Comparison of ENCODE assay signal across 33 cellular contexts in the genomic region with DNA sequence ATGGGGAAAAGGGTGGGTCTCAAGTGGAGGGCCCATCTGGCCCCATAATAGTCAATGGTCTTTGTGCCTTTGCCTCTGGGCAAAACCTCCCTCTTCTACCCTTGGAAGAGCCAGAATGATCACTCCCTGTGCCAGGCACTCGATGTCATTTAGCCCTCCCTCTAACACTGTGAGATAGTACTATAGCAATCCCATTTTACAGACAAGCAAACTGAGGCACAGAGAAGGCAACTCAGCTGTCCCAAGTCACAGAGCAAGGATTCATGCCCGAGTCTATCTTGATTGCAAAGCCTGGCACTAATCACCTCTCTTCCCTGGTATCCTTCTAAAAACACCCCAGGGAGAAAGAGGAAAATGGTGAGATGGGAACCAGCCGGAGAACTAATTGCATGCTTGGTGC.
"Had no signal": no experiment of that assay in that cellular context is flagged by ENCODE, and none has a peak within 500 bp of the region (broad histone marks: within the 10 kb centered on the region; RNA-seq: fewer than 3 reads in every experiment).

No MANE protein-coding gene starts in this region.

- ATAC-seq: activated CD4-positive, CD25-positive, alpha-beta regulatory T cell treated with anti-CD3 and anti-CD28 coated beads, Interleukin-2, amount 50 U/mL, for 24 hours; activated CD8-positive, alpha-beta memory T cell treated with anti-CD3 and anti-CD28 coated beads, Interleukin-2, amount 10 ng/mL, durations not matched to agents 7 days and 5 days; activated CD8-positive, alpha-beta T cell treated with anti-CD3 and anti-CD28 coated beads for 36 hours; activated naive CD4-positive, alpha-beta T cell treated with anti-CD3 and anti-CD28 coated beads, Interleukin-2, amount 50 U/mL, for 72 hours; foreskin keratinocyte; gastrocnemius medialis; heart left ventricle; T-helper 17 cell had no signal

- H3K36me3 ChIP-seq: ascending aorta, breast epithelium, cardiac muscle cell, colonic mucosa, gastrocnemius medialis, WERI-Rb-1 had no signal

- H3K4me1 ChIP-seq: ascending aorta, breast epithelium, colonic mucosa, foreskin keratinocyte, gastrocnemius medialis had no signal

- H3K27me3 ChIP-seq: ascending aorta, breast epithelium, cardiac muscle cell, colonic mucosa, esophagus muscularis mucosa, gastrocnemius medialis, heart left ventricle had no signal

- DNase-seq: activated B cell treated with CpG ODN at 0.5 μM for 24 hours; activated CD4-positive, alpha-beta T cell treated with anti-CD3 and anti-CD28 coated beads for 48 hours; activated CD4-positive, alpha-beta T cell treated with anti-CD3 and anti-CD28 coated beads, Interleukin-2, amount 50 U/mL, for 1 hour; activated CD4-positive, alpha-beta T cell treated with anti-CD3 and anti-CD28 coated beads, Interleukin-2, amount 50 U/mL, for 48 hours; activated CD8-positive, alpha-beta memory T cell treated with anti-CD3 and anti-CD28 coated beads, Interleukin-2, amount 10 ng/mL, durations not matched to agents 7 days and 5 days; activated CD8-positive, alpha-beta memory T cell treated with anti-CD3 and anti-CD28 coated beads, Interleukin-2, amount 50 U/mL, for 4 hours; activated CD8-positive, alpha-beta T cell treated with anti-CD3 and anti-CD28 coated beads for 36 hours; activated gamma-delta T cell; activated naive CD4-positive, alpha-beta T cell; activated naive CD4-positive, alpha-beta T cell treated with anti-CD3 and anti-CD28 coated beads, Interleukin-2, amount 10 ng/mL, durations not matched to agents 7 days and 5 days; activated naive CD8-positive, alpha-beta T cell treated with anti-CD3 and anti-CD28 coated beads, Interleukin-2, amount 10 ng/mL, durations not matched to agents 7 days and 5 days; activated T-cell treated with anti-CD3 and anti-CD28 coated beads, Interleukin-2, amount 50 U/mL, for 1 hour; activated T-cell treated with anti-CD3 and anti-CD28 coated beads, Interleukin-2, amount 50 U/mL, for 48 hours; central memory CD4-positive, alpha-beta T cell; cerebellar nuclear complex; colonic mucosa; dorsolateral prefrontal cortex; effector memory CD4-positive, alpha-beta T cell; erythroblast; foreskin keratinocyte; gastrocnemius medialis; glutamatergic neuron; heart left ventricle; T-helper 1 cell; T-helper 17 cell; T1000 had no signal

- H3K4me3 ChIP-seq: ascending aorta, breast epithelium, cardiac muscle cell, colonic mucosa, dorsolateral prefrontal cortex, esophagus muscularis mucosa, gastrocnemius medialis, heart left ventricle had no signal

- H3K9me3 ChIP-seq: ascending aorta, breast epithelium, colonic mucosa, esophagus muscularis mucosa, gastrocnemius medialis had no signal

- H3K27ac ChIP-seq: ascending aorta, breast epithelium, cardiac muscle cell, colonic mucosa, dorsolateral prefrontal cortex, esophagus muscularis mucosa, foreskin keratinocyte, gastrocnemius medialis, heart left ventricle had no signal
